In the genomic region with DNA sequence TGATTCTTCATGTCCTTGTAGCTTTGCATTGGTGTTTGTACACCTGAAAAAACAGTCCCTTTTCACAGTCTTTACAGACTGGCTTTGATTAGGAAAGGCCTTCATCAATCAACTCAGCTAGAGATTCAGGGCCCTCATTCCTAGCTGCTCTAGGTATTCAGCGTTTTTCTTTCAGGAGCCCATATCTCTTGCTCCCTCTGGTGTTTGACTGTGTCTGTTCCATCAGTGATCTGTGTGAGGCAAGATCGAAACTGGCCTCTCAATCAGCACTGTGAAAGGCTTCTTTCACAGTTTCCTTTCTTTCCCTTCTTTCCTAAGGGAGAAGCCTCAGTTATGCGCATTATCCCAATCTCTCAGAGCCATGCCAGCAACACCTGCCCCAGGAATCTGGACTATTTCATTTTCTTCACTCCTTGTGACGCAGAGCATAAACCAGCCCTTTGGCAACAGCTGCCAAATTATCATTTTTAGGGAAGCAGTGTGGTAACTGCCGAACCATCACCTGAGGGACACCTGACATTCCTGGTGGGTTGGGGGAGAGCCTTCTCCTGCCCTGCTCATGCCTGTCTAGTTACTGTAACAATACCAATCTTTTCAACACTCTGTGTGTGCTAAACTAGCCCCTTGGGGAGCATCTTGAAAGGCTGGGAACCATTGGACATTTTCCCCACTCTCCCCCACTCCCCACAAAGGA, we compare ENCODE assay signal across 8 cellular contexts.
DNase-seq lines count a peak whose midpoint lies in the region; ATAC-seq, FAIRE-seq and TF ChIP-seq lines count a peak whose summit lies in the region.

No MANE protein-coding gene starts in this region.

- no peak for TF ChIP-seq POLR2A in GM12891 (IDR thresholded peaks at IDR 0.05; ENCODE audit: low read depth, low read length)

- CTCF ChIA-PET in activated B cell treated with CpG ODN at 0.5 μM for 24 hours (lab: Charles Lee): interaction anchor here (0.6 to 4.5 kb wide), 32 partner anchors 8 to 561 kb away, joined by 3 to 245 read pairs (median 4); a partner anchor contains a TSS

- H3K4me1 Mint-ChIP-seq in activated B cell treated with CpG ODN at 0.5 μM for 24 hours: peaks cover 19% of the 10 kb centered on the region
- no peaks in the 10 kb centered on the region for H3K4me1 Mint-ChIP-seq in nephron

- POLR2A ChIA-PET in activated B cell treated with CpG ODN at 0.5 μM for 24 hours (lab: Charles Lee): interaction anchor here (0.7 to 3.0 kb wide), 10 partner anchors 8 to 1007 kb away, joined by 3 to 72 read pairs (median 6); a partner anchor contains a TSS

- H3K9me3 Mint-ChIP-seq in activated B cell treated with CpG ODN at 0.5 μM for 24 hours (no peaks in the 10 kb centered on the region), nephron (peaks cover 9% of the 10 kb centered on the region)

- FAIRE-seq in GM12891 (lab: Jason Lieb, UNC): peak; percentile 82

- no peaks in the 10 kb centered on the region for H3K27me3 Mint-ChIP-seq in activated B cell treated with CpG ODN at 0.5 μM for 24 hours
- H3K27me3 Mint-ChIP-seq in nephron (ENCODE audit: low read depth): peaks cover 3% of the 10 kb centered on the region

- intact Hi-C loops in activated B cell treated with CpG ODN at 0.5 μM for 24 hours (cut with micrococcal nuclease): loop anchor here (1.0 to 5.0 kb wide), 8 partner anchors 18 to 560 kb away; no protein-coding TSS in a partner anchor

- H3K4me3 Mint-ChIP-seq in activated B cell treated with CpG ODN at 0.5 μM for 24 hours (peak overlapping the region; percentile 55), nephron (no peak overlapping the region)

- ATAC-seq in HG02884 (IDR thresholded peaks at IDR 0.05; ENCODE audit: unreplicated experiment): peak; percentile 76
- peak; percentile 99 for ATAC-seq in activated B cell treated with CpG ODN at 0.5 μM for 24 hours (ENCODE audit: low read depth)

- TF ChIP-seq CTCF in AG09319 (IDR thresholded peaks at IDR 0.05; ENCODE audit: low read depth, low read length) (peak; percentile 82), activated B cell treated with CpG ODN at 0.5 μM for 24 hours (IDR thresholded peaks at IDR 0.05) (no peak), nephron (IDR thresholded peaks at IDR 0.05; ENCODE audit: unreplicated experiment in 3 of 3) (peak; percentile 27 to 37 (median 29))

- peak overlapping the region; percentile 79 for H3K27ac Mint-ChIP-seq in activated B cell treated with CpG ODN at 0.5 μM for 24 hours
- no peak overlapping the region for H3K27ac Mint-ChIP-seq in nephron

- DNase-seq in AG09319 (ENCODE audit: extremely low read depth, low read depth) (peak; percentile 61), GM12891 (ENCODE audit: insufficient read length, low spot score) (peak; percentile 18), NCI-H187 treated with DMSO at 0.1 percent for 48 hours (lab: John Stamatoyannopoulos, UW) (peak; percentile 53), activated B cell treated with CpG ODN at 0.5 μM for 24 hours (no peak), epidermal melanocyte (ENCODE audit: insufficient read length, low spot score) (peak; percentile 40), cerebellar nuclear complex (lab: John Stamatoyannopoulos, UW) (no peak)

- no peaks in the 10 kb centered on the region for H3K36me3 Mint-ChIP-seq in activated B cell treated with CpG ODN at 0.5 μM for 24 hours (ENCODE audit: low read depth)
- no peaks in the 10 kb centered on the region for H3K36me3 Mint-ChIP-seq in nephron (ENCODE audit: low read depth)

TF ChIP-seq in GM12891, 5 proteins besides CTCF, POLR2A, EP300 and RAD21:
- TF ChIP-seq SPI1 (IDR thresholded peaks at IDR 0.05; ENCODE audit: low read depth, low read length) (no peak), POLR2AphosphoS5 (IDR thresholded peaks at IDR 0.05; ENCODE audit: low read depth, low read length) (no peak), TAF1 (IDR thresholded peaks at IDR 0.05; ENCODE audit: low read depth, low read length) (no peak), PAX5 (IDR thresholded peaks at IDR 0.05; ENCODE audit: insufficient read depth, low read length, severe bottlenecking) (no peak), POU2F2 (IDR thresholded peaks at IDR 0.05; ENCODE audit: low read depth, low read length) (no peak)
TF ChIP-seq in GM12891: peak in this region for 0.

Comparison
In these comparisons a context has a peak if more than half of its experiments do, and no peak if none do; other contexts are left out.
1. DNase-seq: peak in AG09319 (single experiment), GM12891 (single experiment), NCI-H187 treated with DMSO at 0.1 percent for 48 hours (single experiment) and epidermal melanocyte (single experiment); none in activated B cell treated with CpG ODN at 0.5 μM for 24 hours (single experiment) and cerebellar nuclear complex (0 of 2).